In the genomic region with DNA sequence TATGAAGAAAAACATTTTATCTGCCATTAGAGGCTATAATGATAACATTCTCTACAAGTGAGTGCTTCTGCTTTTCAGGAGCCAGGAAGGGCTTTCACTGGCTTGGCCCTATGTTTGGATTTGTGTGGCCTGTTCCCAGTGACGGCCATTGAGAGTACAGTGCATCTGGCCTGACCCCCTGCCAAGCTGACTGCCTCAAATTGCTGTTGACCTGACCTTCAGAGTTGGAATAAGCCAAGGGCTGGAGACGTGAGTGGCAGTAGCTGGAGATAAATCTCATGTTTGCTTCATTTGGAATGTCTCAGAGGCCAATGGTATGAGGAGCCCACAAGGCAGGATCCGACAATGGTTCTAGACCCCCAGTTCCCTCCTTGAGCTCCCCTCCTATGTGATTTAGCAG, we compare ENCODE assay signal across 30 cellular contexts. TPM values are rescaled to one million over a fixed set of nuclear protein-coding genes. Genes with fewer than 3 reads are reported as not detected.
"Had no signal": no experiment of that assay in that cellular context is flagged by ENCODE, and none has a peak within 500 bp of the region (broad histone marks: within the 10 kb centered on the region; RNA-seq: fewer than 3 reads in every experiment).

No MANE protein-coding gene starts in this region.

- H3K4me1 ChIP-seq: lower lobe of right lung, pancreas, prostate gland, right lobe of liver, tibial nerve, uterus had no signal

- ATAC-seq: lower lobe of right lung; naive thymus-derived CD8-positive, alpha-beta T cell; pancreas; right lobe of liver; stimulated activated naive CD8-positive, alpha-beta T cell treated with anti-CD3 and anti-CD28 coated beads, Interleukin-15, amount 100 ng/mL, for 72 hours had no signal

- H3K27ac ChIP-seq: lower lobe of right lung, pancreas, prostate gland, right lobe of liver, tibial nerve, uterus had no signal

- H3K9me3 Mint-ChIP-seq: immature natural killer cell, nephron, type B pancreatic cell had no signal

- H3K27me3 Mint-ChIP-seq: stimulated activated memory B cell treated with anti-CD40 and anti-IgM and Interleukin-4, amounts not matched to agents 10 μg/mL and 1 μg/mL and 100 μg/mL, for 72 hours had no signal

- H3K4me3 Mint-ChIP-seq: immature natural killer cell; naive thymus-derived CD8-positive, alpha-beta T cell; nephron; neural crest cell; stimulated activated memory B cell treated with anti-CD40 and anti-IgM and Interleukin-4, amounts not matched to agents 10 μg/mL and 1 μg/mL and 100 μg/mL, for 72 hours; stimulated activated naive CD8-positive, alpha-beta T cell treated with anti-CD3 and anti-CD28 coated beads, Interleukin-15, amount 100 ng/mL, for 72 hours; type B pancreatic cell had no signal

- H3K27ac Mint-ChIP-seq: immature natural killer cell; naive thymus-derived CD8-positive, alpha-beta T cell; nephron; stimulated activated memory B cell treated with anti-CD40 and anti-IgM and Interleukin-4, amounts not matched to agents 10 μg/mL and 1 μg/mL and 100 μg/mL, for 72 hours; stimulated activated naive CD8-positive, alpha-beta T cell treated with anti-CD3 and anti-CD28 coated beads, Interleukin-15, amount 100 ng/mL, for 72 hours; type B pancreatic cell had no signal

- H3K4me1 Mint-ChIP-seq: naive thymus-derived CD8-positive, alpha-beta T cell; nephron; stimulated activated naive CD8-positive, alpha-beta T cell treated with anti-CD3 and anti-CD28 coated beads, Interleukin-15, amount 100 ng/mL, for 72 hours had no signal

- H3K27me3 ChIP-seq: pancreas, right lobe of liver, tibial nerve, uterus had no signal

- H3K36me3 ChIP-seq: lower lobe of right lung, pancreas, prostate gland, right lobe of liver, tibial nerve, uterus had no signal

- DNase-seq: hypothalamus; kidney; lower lobe of right lung; mesenchymal stem cell; naive thymus-derived CD8-positive, alpha-beta T cell; nucleus accumbens; pancreas; posterior cingulate gyrus; retina; right lobe of liver; stimulated activated CD4-positive, alpha-beta T cell treated with anti-CD3 and anti-CD28 coated beads, Interleukin-1b, Interleukin-23, amount 100 ng/mL, for 48 hours; stimulated activated CD4-positive, alpha-beta T cell treated with anti-CD3 and anti-CD28 coated beads, Interleukin-2, amount 100 ng/mL, for 48 hours; stimulated activated CD4-positive, alpha-beta T cell treated with anti-CD3 and anti-CD28 coated beads, Interleukin-4, amount 100 ng/mL, for 4 hours; stimulated activated CD8-positive, alpha-beta memory T cell treated with anti-CD3 and anti-CD28 coated beads, Interleukin-4, amount 100 ng/mL, for 48 hours; stimulated activated naive CD4-positive, alpha-beta T cell treated with Interleukin-2 at 50 U/mL for 16 hours; stimulated activated naive CD8-positive, alpha-beta T cell treated with anti-CD3 and anti-CD28 coated beads, Interleukin-15, amount 100 ng/mL, for 72 hours; substantia nigra; uterus had no signal

- FAIRE-seq: islet of Langerhans, kidney, pancreas had no signal

- H3K36me3 Mint-ChIP-seq: immature natural killer cell; naive thymus-derived CD8-positive, alpha-beta T cell; stimulated activated memory B cell treated with anti-CD40 and anti-IgM and Interleukin-4, amounts not matched to agents 10 μg/mL and 1 μg/mL and 100 μg/mL, for 72 hours; type B pancreatic cell had no signal

- H3K9me3 ChIP-seq: lower lobe of right lung, pancreas, prostate gland, right lobe of liver, tibial nerve, uterus had no signal

- H3K4me3 ChIP-seq: lower lobe of right lung, pancreas, prostate gland, right lobe of liver, smooth muscle cell, tibial nerve, uterus had no signal

RNA-seq across cellular contexts. Expression of gene PLEKHG7, which starts 28.3 kb away (rescaled TPM):
- total RNA-seq: mammary epithelial cell; naive thymus-derived CD8-positive, alpha-beta T cell; neural crest cell; osteoblast; smooth muscle cell; temporal lobe had no signal
- polyA plus RNA-seq: immature natural killer cell; mammary epithelial cell; naive thymus-derived CD8-positive, alpha-beta T cell; smooth muscle cell had no signal
